In the genomic region with DNA sequence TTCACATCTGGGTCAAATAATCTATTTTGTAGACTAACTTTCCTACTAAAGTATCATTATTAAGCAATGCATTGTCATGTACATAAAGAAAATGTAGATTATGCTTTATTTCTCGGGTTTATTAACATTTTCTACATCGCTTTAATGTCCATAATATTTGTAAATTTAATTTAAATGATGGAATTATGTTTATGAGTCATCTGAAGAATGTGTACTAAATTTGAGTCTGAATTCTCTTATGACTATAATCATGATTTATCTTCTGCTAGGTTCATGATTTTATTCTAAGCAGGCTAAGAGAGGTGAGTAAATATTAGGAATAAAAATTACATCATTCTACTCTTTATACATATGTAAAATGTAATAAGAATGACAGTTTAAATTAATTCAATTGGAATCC, we compare ENCODE assay signal across 33 cellular contexts.
"Had no signal": no experiment of that assay in that cellular context is flagged by ENCODE, and none has a peak within 500 bp of the region (broad histone marks: within the 10 kb centered on the region; RNA-seq: fewer than 3 reads in every experiment).

No MANE protein-coding gene starts in this region.

- DNase-seq: Karpas-422, Kasumi-1, MG63, MM.1S, MV-4-11, NCI-H1048, NCI-H1092, NCI-H1092 treated with DMSO at 0.1 percent for 48 hours, NCI-H1105, NCI-H1105 treated with DMSO at 0.1 percent for 48 hours, NCI-H1417, NCI-H1417 treated with DMSO at 0.1 percent for 48 hours, NCI-H1436, NCI-H1436 treated with DMSO at 0.1 percent for 48 hours, NCI-H146, NCI-H1694, NCI-H1694 treated with DMSO at 0.1 percent for 48 hours, NCI-H187, NCI-H187 treated with DMSO at 0.1 percent for 48 hours, NCI-H1930, NCI-H2029, NCI-H2029 treated with DMSO at 0.1 percent for 48 hours, NCI-H2081, NCI-H2081 treated with DMSO at 0.1 percent for 48 hours, NCI-H2107, NCI-H2171, NCI-H2171 treated with DMSO at 0.1 percent for 48 hours, NCI-H2227 treated with DMSO at 0.1 percent for 48 hours, NCI-H345, NCI-H446, NCI-H446 treated with DMSO at 0.1 percent for 48 hours, NCI-H510A, NCI-H510A treated with DMSO at 0.1 percent for 48 hours had no signal

- H3K9me3 ChIP-seq: MG63 had no signal

- H3K36me3 ChIP-seq: MG63 had no signal

- H3K27me3 ChIP-seq: MG63 had no signal

- H3K4me3 ChIP-seq: MG63 had no signal
